Comparison of ENCODE assay signal across 8 cellular contexts in genomic region chr16:30941600-30942420, GRCh38. TPM values are rescaled to one million over a fixed set of nuclear protein-coding genes. Genes with fewer than 3 reads are reported as not detected.
A peak's percentile ranks its signal among the peaks of the same experiment; 100 is the strongest.
DNase-seq lines count a peak whose midpoint lies in the region; ATAC-seq and TF ChIP-seq lines count a peak whose summit lies in the region.

No MANE protein-coding gene starts in this region.

- H3K27ac Mint-ChIP-seq in stimulated activated memory B cell treated with anti-CD40 and anti-IgM and Interleukin-4, amounts not matched to agents 10 μg/mL and 1 μg/mL and 100 μg/mL, for 72 hours, result peak overlapping the region; percentile 54

- TF ChIP-seq CTCF in AG04450 (IDR thresholded peaks at IDR 0.05; ENCODE audit: low read depth, low read length), result peak; percentile 85

- peak overlapping the region; percentile 59 for H3K4me3 Mint-ChIP-seq in stimulated activated memory B cell treated with anti-CD40 and anti-IgM and Interleukin-4, amounts not matched to agents 10 μg/mL and 1 μg/mL and 100 μg/mL, for 72 hours

- POLR2A ChIA-PET in AG04450 (lab: Yijun Ruan, JAX), result interaction anchor here (0.6 to 0.7 kb wide), 5 partner anchors 9 to 530 kb away, joined by 3 to 13 read pairs (median 4); partner anchors contain the start of genes CTF1 and TGFB1I1

- peaks cover 29% of the 10 kb centered on the region for H3K4me1 Mint-ChIP-seq in stimulated activated memory B cell treated with anti-CD40 and anti-IgM and Interleukin-4, amounts not matched to agents 10 μg/mL and 1 μg/mL and 100 μg/mL, for 72 hours

- ATAC-seq in GM18502 (IDR thresholded peaks at IDR 0.05; ENCODE audit: poor library complexity, unreplicated experiment) (peak; percentile 86), HG02938 (IDR thresholded peaks at IDR 0.05; ENCODE audit: unreplicated experiment) (peak; percentile 64)
- peak; percentile 95 for ATAC-seq in stimulated activated memory B cell treated with anti-CD40 and anti-IgM and Interleukin-4, amounts not matched to agents 10 μg/mL and 1 μg/mL and 100 μg/mL, for 72 hours

- DNase-seq in AG04450 (ENCODE audit: low read depth, low spot score), result no peak
- peak; percentile 86 for DNase-seq in NCI-H2196 (lab: John Stamatoyannopoulos, UW; ENCODE audit: unreplicated experiment)
- DNase-seq in activated CD4-positive, alpha-beta T cell treated with anti-CD3 and anti-CD28 coated beads for 4 hours, result peak; percentile 57 to 59
- peak; percentile 84 for DNase-seq in ecto neural progenitor cell (ENCODE audit: low spot score)
- DNase-seq in lung microvascular endothelial cell (ENCODE audit: low read depth in 2 of 2), result peak; percentile 74 to 79

- H3K36me3 Mint-ChIP-seq in stimulated activated memory B cell treated with anti-CD40 and anti-IgM and Interleukin-4, amounts not matched to agents 10 μg/mL and 1 μg/mL and 100 μg/mL, for 72 hours, result peaks cover 23% of the 10 kb centered on the region

- H3K27ac ChIP-seq in AG04450 (ENCODE audit: low read depth, low read length), result no peak overlapping the region

- H3K27me3 Mint-ChIP-seq in stimulated activated memory B cell treated with anti-CD40 and anti-IgM and Interleukin-4, amounts not matched to agents 10 μg/mL and 1 μg/mL and 100 μg/mL, for 72 hours, result no peaks in the 10 kb centered on the region

- no peaks in the 10 kb centered on the region for H3K27me3 ChIP-seq in AG04450 (ENCODE audit: control insufficient read depth, insufficient read depth, low read length)

- CTCF ChIA-PET in AG04450 (lab: Charles Lee), result interaction anchor here (0.7 to 2.5 kb wide), 9 partner anchors 8 to 415 kb away, joined by 3 to 20 read pairs (median 3); no protein-coding TSS in a partner anchor

- no peaks in the 10 kb centered on the region; the same call in 1 of the 2 replicates for H3K9me3 ChIP-seq in AG04450 (ENCODE audit: control insufficient read depth, insufficient read depth, low read length)

- no peak overlapping the region for H3K4me3 ChIP-seq in AG04450 (ENCODE audit: low read depth, low read length)

- H3K9me3 Mint-ChIP-seq in stimulated activated memory B cell treated with anti-CD40 and anti-IgM and Interleukin-4, amounts not matched to agents 10 μg/mL and 1 μg/mL and 100 μg/mL, for 72 hours, result no peaks in the 10 kb centered on the region

RNA-seq across cellular contexts. Expression of gene ORAI3, which starts 7.1 kb away (rescaled TPM):
- 23.7 and 29.5 TPM in 2 replicates for polyA plus RNA-seq in AG04450 (2011; rRNA removed)
- 17.4 and 23.4 TPM in 2 replicates for polyA minus RNA-seq in AG04450 (2011; rRNA and poly(A)+ RNA removed)
- 22.9 and 24.8 TPM in 2 replicates for total RNA-seq in lung microvascular endothelial cell

RNA-seq across cellular contexts. Expression of gene SETD1A, which starts 15.7 kb away (rescaled TPM):
- 1.1 and 1.4 TPM in 2 replicates for polyA plus RNA-seq in AG04450 (2011; rRNA removed)
- 2.4 and 5.3 TPM in 2 replicates for polyA minus RNA-seq in AG04450 (2011; rRNA and poly(A)+ RNA removed)
- 1.7 and 2.2 TPM in 2 replicates for total RNA-seq in lung microvascular endothelial cell

RNA-seq across cellular contexts. Expression of gene FBXL19, which starts 18.4 kb away (rescaled TPM):
- 7.1 and 10.6 TPM in 2 replicates for polyA plus RNA-seq in AG04450 (2011; rRNA removed)
- 7.6 and 9.4 TPM in 2 replicates for polyA minus RNA-seq in AG04450 (2011; rRNA and poly(A)+ RNA removed)
- 14.3 and 15.7 TPM in 2 replicates for total RNA-seq in lung microvascular endothelial cell

RNA-seq across cellular contexts. Expression of gene HSD3B7, which starts 43.2 kb away (rescaled TPM):
- 6.1 and 9.5 TPM in 2 replicates for polyA plus RNA-seq in AG04450 (2011; rRNA removed)
- 4.0 and 4.9 TPM in 2 replicates for polyA minus RNA-seq in AG04450 (2011; rRNA and poly(A)+ RNA removed)
- 13.3 and 26.0 TPM in 2 replicates for total RNA-seq in lung microvascular endothelial cell

RNA-seq across cellular contexts. Expression of gene CTF1, which starts 45.4 kb away (rescaled TPM):
- 10.1 and 12.5 TPM in 2 replicates for polyA plus RNA-seq in AG04450 (2011; rRNA removed)
- 6.5 and 6.6 TPM in 2 replicates for polyA minus RNA-seq in AG04450 (2011; rRNA and poly(A)+ RNA removed)
- 0.22 and 0.40 TPM in 2 replicates for total RNA-seq in lung microvascular endothelial cell
